In genomic region chr3:151944356-151944755, GRCh38 we compare ENCODE assay signal across 29 cellular contexts.
"Had no signal": no experiment of that assay in that cellular context is flagged by ENCODE, and none has a peak within 500 bp of the region (broad histone marks: within the 10 kb centered on the region; RNA-seq: fewer than 3 reads in every experiment).

No MANE protein-coding gene starts in this region.

- H3K27ac Mint-ChIP-seq: stimulated activated effector memory CD8-positive, alpha-beta T cell treated with anti-CD3 and anti-CD28 coated beads, Interleukin-12 subunit alpha, Interleukin-12 subunit beta, amount 100 ng/mL, for 72 hours; stimulated activated memory B cell treated with anti-CD40 and anti-IgM and Interleukin-4, amounts not matched to agents 10 μg/mL and 1 μg/mL and 100 μg/mL, for 72 hours; stimulated activated naive B cell treated with anti-CD40 and anti-IgM and Interleukin-4, amounts not matched to agents 10 μg/mL and 1 μg/mL and 100 μg/mL, for 72 hours; stimulated activated naive CD8-positive, alpha-beta T cell treated with anti-CD3 and anti-CD28 coated beads, Interleukin-15, amount 100 ng/mL, for 72 hours; stimulated activated naive CD8-positive, alpha-beta T cell treated with anti-CD3 and anti-CD28 coated beads, Interleukin-15, Interleukin-2, amounts not matched to agents 100 ng/mL and 50 ng/mL, for 24 hours; type B pancreatic cell had no signal

- H3K27ac ChIP-seq: stomach, suprapubic skin, testis, thoracic aorta, thyroid gland, tibial artery, tibial nerve, transverse colon, upper lobe of left lung, upper lobe of right lung, uterus, vagina had no signal

- H3K36me3 ChIP-seq: stomach, suprapubic skin, thoracic aorta, thyroid gland, tibial artery, tibial nerve, transverse colon, upper lobe of left lung, upper lobe of right lung, uterus, vagina had no signal

- ATAC-seq: stimulated activated effector memory CD8-positive, alpha-beta T cell treated with anti-CD3 and anti-CD28 coated beads, Interleukin-12 subunit alpha, Interleukin-12 subunit beta, amount 100 ng/mL, for 72 hours; stimulated activated memory B cell treated with anti-CD40 and anti-IgM and Interleukin-4, amounts not matched to agents 10 μg/mL and 1 μg/mL and 100 μg/mL, for 72 hours; stimulated activated naive B cell treated with anti-CD40 and anti-IgM and Interleukin-4, amounts not matched to agents 10 μg/mL and 1 μg/mL and 100 μg/mL, for 72 hours; stimulated activated naive CD8-positive, alpha-beta T cell treated with anti-CD3 and anti-CD28 coated beads, Interleukin-15, amount 100 ng/mL, for 72 hours; stimulated activated naive CD8-positive, alpha-beta T cell treated with anti-CD3 and anti-CD28 coated beads, Interleukin-15, Interleukin-2, amounts not matched to agents 100 U/mL and 50 U/mL, for 24 hours; upper lobe of right lung had no signal

- H3K27me3 ChIP-seq: stomach, suprapubic skin, testis, thyroid gland, tibial artery, tibial nerve, transverse colon, upper lobe of left lung, upper lobe of right lung, uterus, vagina had no signal

- H3K36me3 Mint-ChIP-seq: stimulated activated effector memory CD8-positive, alpha-beta T cell treated with anti-CD3 and anti-CD28 coated beads, Interleukin-12 subunit alpha, Interleukin-12 subunit beta, amount 100 ng/mL, for 72 hours; stimulated activated memory B cell treated with anti-CD40 and anti-IgM and Interleukin-4, amounts not matched to agents 10 μg/mL and 1 μg/mL and 100 μg/mL, for 72 hours; stimulated activated naive B cell treated with anti-CD40 and anti-IgM and Interleukin-4, amounts not matched to agents 10 μg/mL and 1 μg/mL and 100 μg/mL, for 72 hours; type B pancreatic cell had no signal

- H3K27me3 Mint-ChIP-seq: stimulated activated naive CD8-positive, alpha-beta T cell treated with anti-CD3 and anti-CD28 coated beads, Interleukin-15, amount 100 ng/mL, for 72 hours; type B pancreatic cell had no signal

- H3K4me3 Mint-ChIP-seq: stimulated activated effector memory CD8-positive, alpha-beta T cell treated with anti-CD3 and anti-CD28 coated beads, Interleukin-12 subunit alpha, Interleukin-12 subunit beta, amount 100 ng/mL, for 72 hours; stimulated activated memory B cell treated with anti-CD40 and anti-IgM and Interleukin-4, amounts not matched to agents 10 μg/mL and 1 μg/mL and 100 μg/mL, for 72 hours; stimulated activated naive B cell treated with anti-CD40 and anti-IgM and Interleukin-4, amounts not matched to agents 10 μg/mL and 1 μg/mL and 100 μg/mL, for 72 hours; stimulated activated naive CD8-positive, alpha-beta T cell treated with anti-CD3 and anti-CD28 coated beads, Interleukin-15, amount 100 ng/mL, for 72 hours; stimulated activated naive CD8-positive, alpha-beta T cell treated with anti-CD3 and anti-CD28 coated beads, Interleukin-15, Interleukin-2, amounts not matched to agents 100 ng/mL and 50 ng/mL, for 24 hours; type B pancreatic cell had no signal

- H3K9me3 Mint-ChIP-seq: stimulated activated effector memory CD8-positive, alpha-beta T cell treated with anti-CD3 and anti-CD28 coated beads, Interleukin-12 subunit alpha, Interleukin-12 subunit beta, amount 100 ng/mL, for 72 hours; stimulated activated naive CD8-positive, alpha-beta T cell treated with anti-CD3 and anti-CD28 coated beads, Interleukin-15, Interleukin-2, amounts not matched to agents 100 ng/mL and 50 ng/mL, for 24 hours; type B pancreatic cell had no signal

- H3K9me3 ChIP-seq: stomach, suprapubic skin, testis, thoracic aorta, thyroid gland, tibial artery, tibial nerve, transverse colon, upper lobe of left lung, upper lobe of right lung, uterus, vagina had no signal

- FAIRE-seq: urothelium cell line had no signal

- H3K4me3 ChIP-seq: stomach, suprapubic skin, testis, thoracic aorta, thyroid gland, tibial artery, tibial nerve, transverse colon, upper lobe of left lung, upper lobe of right lung, uterus, vagina had no signal

- H3K4me1 ChIP-seq: stomach, testis, thyroid gland, tibial artery, transverse colon, upper lobe of left lung, upper lobe of right lung, uterus, vagina had no signal

- H3K4me1 Mint-ChIP-seq: stimulated activated effector memory CD8-positive, alpha-beta T cell treated with anti-CD3 and anti-CD28 coated beads, Interleukin-12 subunit alpha, Interleukin-12 subunit beta, amount 100 ng/mL, for 72 hours; stimulated activated memory B cell treated with anti-CD40 and anti-IgM and Interleukin-4, amounts not matched to agents 10 μg/mL and 1 μg/mL and 100 μg/mL, for 72 hours; stimulated activated naive B cell treated with anti-CD40 and anti-IgM and Interleukin-4, amounts not matched to agents 10 μg/mL and 1 μg/mL and 100 μg/mL, for 72 hours; stimulated activated naive CD8-positive, alpha-beta T cell treated with anti-CD3 and anti-CD28 coated beads, Interleukin-15, amount 100 ng/mL, for 72 hours had no signal

- DNase-seq: stimulated activated CD4-positive, alpha-beta T cell treated with anti-CD3 and anti-CD28 coated beads, Interleukin-2, amount 100 ng/mL, for 48 hours; stimulated activated CD4-positive, alpha-beta T cell treated with anti-CD3 and anti-CD28 coated beads, Interleukin-4, amount 100 ng/mL, for 1 hour; stimulated activated CD4-positive, alpha-beta T cell treated with anti-CD3 and anti-CD28 coated beads, Interleukin-4, amount 100 ng/mL, for 24 hours; stimulated activated CD4-positive, alpha-beta T cell treated with anti-CD3 and anti-CD28 coated beads, Interleukin-4, amount 100 ng/mL, for 4 hours; stimulated activated CD8-positive, alpha-beta memory T cell treated with anti-CD3 and anti-CD28 coated beads, Interleukin-4, amount 100 ng/mL, for 48 hours; stimulated activated naive B cell treated with anti-CD40 and anti-IgM and Interleukin-4, amounts not matched to agents 10 μg/mL and 1 μg/mL and 100 μg/mL, for 72 hours; stimulated activated naive CD4-positive, alpha-beta T cell; stimulated activated naive CD4-positive, alpha-beta T cell treated with Interleukin-2 at 50 U/mL for 16 hours; stimulated activated naive CD8-positive, alpha-beta T cell treated with anti-CD3 and anti-CD28 coated beads, Interleukin-15, amount 100 ng/mL, for 72 hours; stimulated activated naive CD8-positive, alpha-beta T cell treated with anti-CD3 and anti-CD28 coated beads, Interleukin-15, Interleukin-2, amounts not matched to agents 100 U/mL and 50 U/mL, for 24 hours; stomach; substantia nigra; testis; thyroid gland; tibial artery; transverse colon; trophoblast cell; upper lobe of left lung; upper lobe of right lung; uterus had no signal
